ENCODE assay signal across 12 cellular contexts in genomic region chr3:30248423-30248822, GRCh38.
DNase-seq lines count a peak whose midpoint lies in the region; ATAC-seq and TF ChIP-seq lines count a peak whose summit lies in the region.
"Had no signal": no experiment of that assay in that cellular context is flagged by ENCODE, and none has a peak within 500 bp of the region (broad histone marks: within the 10 kb centered on the region; RNA-seq: fewer than 3 reads in every experiment).

No MANE protein-coding gene starts in this region.

- no peak overlapping the region for H3K9ac ChIP-seq in colonic mucosa (ENCODE audit: low read depth in 2 of 2, low read length in 2 of 2)

- H3K27me3 ChIP-seq in colonic mucosa: no peaks in the 10 kb centered on the region

- intact Hi-C loops in colonic mucosa (cut with DNase I): no loop called here

- no peak for TF ChIP-seq CTCF in colonic mucosa (IDR thresholded peaks at IDR 0.05)
- no peak for TF ChIP-seq CTCF in omental fat pad (IDR thresholded peaks at IDR 0.05)
- no peak for TF ChIP-seq CTCF in coronary artery (IDR thresholded peaks at IDR 0.05)

- no peaks in the 10 kb centered on the region for H3K36me3 ChIP-seq in colonic mucosa

- H3K4me1 ChIP-seq in colonic mucosa: no peaks in the 10 kb centered on the region

- H3K4me3 ChIP-seq in colonic mucosa: no peak overlapping the region
- no peak overlapping the region for H3K4me3 ChIP-seq in coronary artery
- H3K4me3 ChIP-seq: K562 had no signal

- DNase-seq in OCI-M1 (lab: John Stamatoyannopoulos, UW) (peak; percentile 31), GM19240 (ENCODE audit: insufficient read length, low spot score) (no peak), colonic mucosa (no peak), omental fat pad (ENCODE audit: low spot score) (no peak), coronary artery (ENCODE audit: low spot score) (no peak)
- DNase-seq: naive thymus-derived CD4-positive, alpha-beta T cell; NCI-H446; stimulated activated naive CD4-positive, alpha-beta T cell had no signal

- H3K9me3 ChIP-seq in colonic mucosa: no peaks in the 10 kb centered on the region

- no peak overlapping the region for H3K27ac ChIP-seq in colonic mucosa
- no peak overlapping the region for H3K27ac ChIP-seq in coronary artery

- ATAC-seq in GM18508 (IDR thresholded peaks at IDR 0.05; ENCODE audit: insufficient read depth, unreplicated experiment): peak; percentile 93
- ATAC-seq in GM19467 (IDR thresholded peaks at IDR 0.05; ENCODE audit: unreplicated experiment): peak; percentile 95
- ATAC-seq in HG02970 (IDR thresholded peaks at IDR 0.05; ENCODE audit: low FRiP score, unreplicated experiment): peak; percentile 76
- ATAC-seq in omental fat pad (ENCODE audit: low FRiP score): no peak
- ATAC-seq: K562; naive thymus-derived CD4-positive, alpha-beta T cell had no signal
